Comparison of ENCODE assay signal across 16 cellular contexts in genomic region chr16:72850021-72850420, GRCh38.
DNase-seq lines count a peak whose midpoint lies in the region; ATAC-seq, FAIRE-seq and TF ChIP-seq lines count a peak whose summit lies in the region.
"Had no signal": no experiment of that assay in that cellular context is flagged by ENCODE, and none has a peak within 500 bp of the region (broad histone marks: within the 10 kb centered on the region; RNA-seq: fewer than 3 reads in every experiment).

No MANE protein-coding gene starts in this region.

- peaks cover 5% of the 10 kb centered on the region for H3K79me2 ChIP-seq in fibroblast of lung (ENCODE audit: control insufficient read depth, insufficient read depth, low read length)
- H3K79me2 ChIP-seq in parathyroid adenoma: peaks cover 38% of the 10 kb centered on the region

- TF ChIP-seq CTCF in ascending aorta (IDR thresholded peaks at IDR 0.05) (no peak), fibroblast of lung (conservative IDR thresholded peaks at IDR 0.05 in 1 of 2, IDR thresholded peaks at IDR 0.05 in 1 of 2; ENCODE audit: low read depth in 1 of 2, low read length in 2 of 2) (no peak), parathyroid adenoma (IDR thresholded peaks at IDR 0.05) (no peak), transverse colon (IDR thresholded peaks at IDR 0.05) (no peak)

- in situ Hi-C loops in transverse colon (cut with MboI; ENCODE audit: low pct_ligation_motif_present in 1 of 4, low pct_unique_long_range_greater_than_20kb in 1 of 4, low sequenced_read_pairs in 3 of 4): no loop called here

- TF ChIP-seq EP300 in transverse colon (IDR thresholded peaks at IDR 0.05; ENCODE audit: low read depth): no peak

- TF ChIP-seq POLR2A in transverse colon (IDR thresholded peaks at IDR 0.05) (no peak), GM12892 (IDR thresholded peaks at IDR 0.05; ENCODE audit: low read depth, low read length) (no peak)

- no peak for DNase-seq in ascending aorta (ENCODE audit: low spot score in 2 of 2)
- DNase-seq in fibroblast of lung (ENCODE audit: low read depth in 2 of 2): no peak
- no peak for DNase-seq in transverse colon
- no peak for DNase-seq in GM12892 (ENCODE audit: insufficient read length)
- DNase-seq in NCI-H1694 treated with DMSO at 0.1 percent for 48 hours (lab: John Stamatoyannopoulos, UW): no peak
- DNase-seq: activated B cell treated with CpG ODN at 0.5 μM for 24 hours; BE2C; central memory CD4-positive, alpha-beta T cell; MG63; naive thymus-derived CD8-positive, alpha-beta T cell; NCI-H2029 treated with DMSO at 0.1 percent for 48 hours; NCI-H526; stimulated activated naive CD8-positive, alpha-beta T cell treated with anti-CD3 and anti-CD28 coated beads, Interleukin-15, Interleukin-2, amounts not matched to agents 100 U/mL and 50 U/mL, for 24 hours had no signal

- H3K36me3 ChIP-seq in ascending aorta (no peaks in the 10 kb centered on the region), fibroblast of lung (ENCODE audit: control insufficient read depth, insufficient read depth, low read length) (no peaks in the 10 kb centered on the region), parathyroid adenoma (ENCODE audit: control insufficient read depth, insufficient read depth, low read length) (no peaks in the 10 kb centered on the region), transverse colon (no peaks in the 10 kb centered on the region)
- H3K36me3 ChIP-seq: BE2C, MG63, SJSA1 had no signal

- no peak for FAIRE-seq in GM12892 (lab: Jason Lieb, UNC)

- no peak overlapping the region for H3K9ac ChIP-seq in fibroblast of lung (ENCODE audit: insufficient read depth, low read length)
- H3K9ac ChIP-seq in parathyroid adenoma: no peak overlapping the region

- peaks cover 26 to 75% of the 10 kb centered on the region in 2 donors for H3K4me1 ChIP-seq in ascending aorta
- peaks cover 23% of the 10 kb centered on the region for H3K4me1 ChIP-seq in fibroblast of lung (ENCODE audit: control insufficient read depth, extremely low read depth, insufficient read depth, low read length)
- peaks cover 15% of the 10 kb centered on the region for H3K4me1 ChIP-seq in parathyroid adenoma
- H3K4me1 ChIP-seq in transverse colon: peaks cover 11 to 27% (median 16%) of the 10 kb centered on the region in 4 donors

- H3K27me3 ChIP-seq in ascending aorta: no peaks in the 10 kb centered on the region
- no peaks in the 10 kb centered on the region for H3K27me3 ChIP-seq in fibroblast of lung (ENCODE audit: control insufficient read depth, insufficient read depth, low read length)
- no peaks in the 10 kb centered on the region for H3K27me3 ChIP-seq in parathyroid adenoma (ENCODE audit: control insufficient read depth, insufficient read depth, low read length)
- H3K27me3 ChIP-seq in transverse colon: no peaks in the 10 kb centered on the region
- H3K27me3 ChIP-seq: BE2C, MG63, SJSA1 had no signal

- H3K9me3 ChIP-seq in ascending aorta (no peaks in the 10 kb centered on the region), fibroblast of lung (ENCODE audit: control insufficient read depth, insufficient read depth, low read depth, low read length) (no peaks in the 10 kb centered on the region), parathyroid adenoma (ENCODE audit: control insufficient read depth, low read length) (no peaks in the 10 kb centered on the region), transverse colon (no peaks in the 10 kb centered on the region)
- H3K9me3 ChIP-seq: BE2C, MG63, SJSA1 had no signal

- H3K4me3 ChIP-seq in ascending aorta (peak overlapping the region in 1 of 2 donors; percentile 24), fibroblast of lung (replicated peaks in 1 of 4; ENCODE audit: control extremely low read depth in 1 of 4, insufficient read depth in 1 of 4, low read depth in 3 of 4, low read length in 4 of 4) (no peak overlapping the region), parathyroid adenoma (ENCODE audit: low read depth, low read length) (no peak overlapping the region), transverse colon (no peak overlapping the region)
- H3K4me3 ChIP-seq: MG63, SJSA1 had no signal

- intact Hi-C loops in ascending aorta (cut with DNase I): loop anchor here (2.0 kb wide), 3 partner anchors 89 to 219 kb away; no protein-coding TSS in a partner anchor
- intact Hi-C loops in transverse colon (cut with DNase I; ENCODE audit: low total_unique reads): no loop called here

- no peak overlapping the region for H2AFZ ChIP-seq in fibroblast of lung (ENCODE audit: low read length)
- H2AFZ ChIP-seq in parathyroid adenoma: no peak overlapping the region

- H3K27ac ChIP-seq in ascending aorta (peak overlapping the region; percentile 96 to 98), fibroblast of lung (ENCODE audit: insufficient read depth, low read length) (peak overlapping the region; percentile 60), parathyroid adenoma (peak overlapping the region; percentile 5), transverse colon (peak overlapping the region; percentile 48 to 69 (median 58))

- H3K4me2 ChIP-seq in fibroblast of lung (ENCODE audit: extremely low read depth, insufficient read depth, low read length) (no peak overlapping the region), parathyroid adenoma (ENCODE audit: low read length) (no peak overlapping the region)

- no peak for ATAC-seq in GM18511 (IDR thresholded peaks at IDR 0.05; ENCODE audit: unreplicated experiment)
- ATAC-seq: naive thymus-derived CD8-positive, alpha-beta T cell; stimulated activated naive CD8-positive, alpha-beta T cell treated with anti-CD3 and anti-CD28 coated beads, Interleukin-15, Interleukin-2, amounts not matched to agents 100 U/mL and 50 U/mL, for 24 hours had no signal

- no peaks in the 10 kb centered on the region for H4K20me1 ChIP-seq in fibroblast of lung (ENCODE audit: control insufficient read depth, extremely low read depth, insufficient read depth, low read length)

- 86% methylated on average over 4 of the region's 4 CpGs; no CpG with 5 or more reads in 1 of the 2 donors for WGBS in transverse colon (ENCODE audit: low coverage in 1 of 2), 2 donors

Comparison
In these comparisons a context has a peak if more than half of its experiments do, and no peak if none do; other contexts are left out.
1. H3K27ac ChIP-seq: peak in every context shown above with its lines; median percentile 97 in ascending aorta; 60 in fibroblast of lung; 58 in transverse colon; 5 in parathyroid adenoma.